ENCODE assay signal across 1 cellular context in genomic region chr15:22867886-22868285, GRCh38.
TF ChIP-seq lines count a peak whose summit lies in the region.

No MANE protein-coding gene starts in this region.

TF ChIP-seq in GM12878, 131 proteins besides CTCF, POLR2A, EP300 and RAD21 (continued from another document):
- TF ChIP-seq KDM1A (IDR thresholded peaks at IDR 0.05; ENCODE audit: borderline replicate concordance) (no peak), SMC3 (IDR thresholded peaks at IDR 0.05; ENCODE audit: borderline replicate concordance, low read length) (no peak), CHD2 (IDR thresholded peaks at IDR 0.05; ENCODE audit: borderline replicate concordance, low read depth, low read length) (no peak), ZNF687 (IDR thresholded peaks at IDR 0.05) (no peak), HDAC2 (IDR thresholded peaks at IDR 0.05) (no peak), NFIC (IDR thresholded peaks at IDR 0.05; ENCODE audit: low read depth, low read length) (no peak)
